In the genomic region with DNA sequence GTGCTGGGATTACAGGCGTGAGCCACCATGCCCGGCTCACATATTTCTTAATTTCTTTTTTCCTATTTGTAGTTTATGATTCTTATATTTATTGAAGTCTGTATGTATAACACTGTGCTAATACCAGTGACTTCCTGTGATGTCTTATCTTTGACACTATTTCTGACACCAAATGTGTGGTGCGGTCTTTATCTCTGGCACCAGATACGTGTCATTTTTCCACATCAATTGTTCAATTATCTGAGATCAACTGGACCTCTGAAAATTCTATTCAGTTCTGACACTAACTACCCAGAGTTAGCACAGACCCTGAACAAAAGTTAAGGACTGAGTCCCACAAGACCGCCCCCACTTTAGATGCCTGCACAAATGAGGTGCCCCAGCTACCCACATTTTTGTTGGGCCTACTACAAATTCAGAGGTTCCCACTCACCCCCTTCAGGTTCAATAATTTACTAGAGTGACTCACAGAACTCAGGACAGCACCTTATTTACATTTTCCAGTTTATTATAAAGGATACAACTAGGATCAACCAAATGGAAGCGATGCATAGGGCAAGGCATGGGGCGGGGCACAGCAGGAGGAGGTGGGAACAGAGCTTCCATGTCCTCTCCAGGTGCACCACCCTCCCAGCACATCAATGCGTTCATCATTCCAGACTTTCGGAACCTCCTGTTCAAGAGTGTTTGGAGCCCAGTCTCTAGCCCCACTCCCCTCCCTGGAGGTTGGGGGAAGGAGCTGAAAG, we compare ENCODE assay signal across 17 cellular contexts. TPM values are rescaled to one million over a fixed set of nuclear protein-coding genes. Genes with fewer than 3 reads are reported as not detected.
A peak's percentile ranks its signal among the peaks of the same experiment; 100 is the strongest.
DNase-seq lines count a peak whose midpoint lies in the region; ATAC-seq and TF ChIP-seq lines count a peak whose summit lies in the region.
"Had no signal": no experiment of that assay in that cellular context is flagged by ENCODE, and none has a peak within 500 bp of the region (broad histone marks: within the 10 kb centered on the region; RNA-seq: fewer than 3 reads in every experiment).

No MANE protein-coding gene starts in this region.

- H3K36me3 Mint-ChIP-seq in activated T-cell treated with anti-CD3 and anti-CD28 coated beads, Interleukin-2, amount 50 U/mL, for 72 hours (ENCODE audit: insufficient read depth in 2 of 2), result no peaks in the 10 kb centered on the region
- H3K36me3 Mint-ChIP-seq in activated T-cell treated with anti-CD3 and anti-CD28 coated beads, Interleukin-2, amount 50 U/mL, for 24 hours (ENCODE audit: low read depth), result peaks cover 5% of the 10 kb centered on the region
- H3K36me3 Mint-ChIP-seq in activated CD4-positive, alpha-beta memory T cell treated with anti-CD3 and anti-CD28 coated beads for 36 hours, result no peaks in the 10 kb centered on the region

- CTCF ChIA-PET in activated CD4-positive, alpha-beta memory T cell treated with anti-CD3 and anti-CD28 coated beads for 36 hours (lab: Charles Lee), result no interaction called here

- peaks cover 7% of the 10 kb centered on the region for H3K4me1 Mint-ChIP-seq in activated T-cell treated with anti-CD3 and anti-CD28 coated beads, Interleukin-2, amount 50 U/mL, for 72 hours (ENCODE audit: low read depth)
- peaks cover 8% of the 10 kb centered on the region for H3K4me1 Mint-ChIP-seq in activated T-cell treated with anti-CD3 and anti-CD28 coated beads, Interleukin-2, amount 50 U/mL, for 24 hours (ENCODE audit: low read depth)
- H3K4me1 Mint-ChIP-seq in activated CD4-positive, alpha-beta memory T cell treated with anti-CD3 and anti-CD28 coated beads for 36 hours (ENCODE audit: low read depth), result peaks cover 5% of the 10 kb centered on the region

- ATAC-seq in activated T-cell treated with anti-CD3 and anti-CD28 coated beads, Interleukin-2, amount 50 U/mL, for 72 hours (replicated peaks in 1 of 2), result no peak
- ATAC-seq in upper lobe of right lung (no peak), HG03432 (IDR thresholded peaks at IDR 0.05; ENCODE audit: unreplicated experiment) (no peak)

- intact Hi-C loops in activated CD4-positive, alpha-beta memory T cell treated with anti-CD3 and anti-CD28 coated beads for 36 hours (cut with micrococcal nuclease), result no loop called here
- intact Hi-C loops in upper lobe of right lung (cut with DNase I), result no loop called here

- H3K4me3 ChIP-seq in upper lobe of right lung, result no peak overlapping the region
- H3K4me3 ChIP-seq: HAP-1, PC-9 had no signal

- H3K9me3 ChIP-seq in upper lobe of right lung, result no peaks in the 10 kb centered on the region
- H3K9me3 ChIP-seq: Caco-2, HAP-1 had no signal

- no peaks in the 10 kb centered on the region for H3K36me3 ChIP-seq in upper lobe of right lung
- H3K36me3 ChIP-seq: HAP-1 had no signal

- H3K27me3 Mint-ChIP-seq in activated T-cell treated with anti-CD3 and anti-CD28 coated beads, Interleukin-2, amount 50 U/mL, for 72 hours (ENCODE audit: low read depth), result no peaks in the 10 kb centered on the region
- no peaks in the 10 kb centered on the region for H3K27me3 Mint-ChIP-seq in activated T-cell treated with anti-CD3 and anti-CD28 coated beads, Interleukin-2, amount 50 U/mL, for 24 hours
- no peaks in the 10 kb centered on the region for H3K27me3 Mint-ChIP-seq in activated CD4-positive, alpha-beta memory T cell treated with anti-CD3 and anti-CD28 coated beads for 36 hours

- H3K27ac Mint-ChIP-seq in activated T-cell treated with anti-CD3 and anti-CD28 coated beads, Interleukin-2, amount 50 U/mL, for 72 hours, result peak overlapping the region; percentile 84
- no peak overlapping the region for H3K27ac Mint-ChIP-seq in activated T-cell treated with anti-CD3 and anti-CD28 coated beads, Interleukin-2, amount 50 U/mL, for 24 hours
- peak overlapping the region; percentile 28 for H3K27ac Mint-ChIP-seq in activated CD4-positive, alpha-beta memory T cell treated with anti-CD3 and anti-CD28 coated beads for 36 hours

- no peaks in the 10 kb centered on the region for H3K9me3 Mint-ChIP-seq in activated T-cell treated with anti-CD3 and anti-CD28 coated beads, Interleukin-2, amount 50 U/mL, for 72 hours
- H3K9me3 Mint-ChIP-seq in activated T-cell treated with anti-CD3 and anti-CD28 coated beads, Interleukin-2, amount 50 U/mL, for 24 hours, result no peaks in the 10 kb centered on the region
- no peaks in the 10 kb centered on the region for H3K9me3 Mint-ChIP-seq in activated CD4-positive, alpha-beta memory T cell treated with anti-CD3 and anti-CD28 coated beads for 36 hours

- peak overlapping the region; percentile 6 for H3K27ac ChIP-seq in upper lobe of right lung
- H3K27ac ChIP-seq: PC-9 had no signal

- DNase-seq in activated T-cell treated with anti-CD3 and anti-CD28 coated beads, Interleukin-2, amount 50 U/mL, for 72 hours, result no peak
- no peak for DNase-seq in activated T-cell treated with anti-CD3 and anti-CD28 coated beads, Interleukin-2, amount 50 U/mL, for 24 hours
- DNase-seq in activated CD4-positive, alpha-beta memory T cell treated with anti-CD3 and anti-CD28 coated beads for 36 hours, result no peak
- DNase-seq in kidney tubule cell (ENCODE audit: low spot score) (peak; percentile 28), upper lobe of right lung (no peak), GM10266 (ENCODE audit: extremely low spot score) (no peak)
- no peak for DNase-seq in stimulated activated CD4-positive, alpha-beta T cell treated with anti-CD3 and anti-CD28 coated beads, Interleukin-15, amount 100 ng/mL, for 24 hours
- DNase-seq: C1 segment of cervical spinal cord, Caco-2, KBM-7, NCI-H1105, NCI-H1694 treated with DMSO at 0.1 percent for 48 hours, NCI-H345, NCI-H526 treated with DMSO at 0.1 percent for 48 hours, PC-9 had no signal

- POLR2A ChIA-PET in activated CD4-positive, alpha-beta memory T cell treated with anti-CD3 and anti-CD28 coated beads for 36 hours (lab: Charles Lee), result no interaction called here

- H3K4me3 Mint-ChIP-seq in activated T-cell treated with anti-CD3 and anti-CD28 coated beads, Interleukin-2, amount 50 U/mL, for 72 hours, result no peak overlapping the region
- H3K4me3 Mint-ChIP-seq in activated T-cell treated with anti-CD3 and anti-CD28 coated beads, Interleukin-2, amount 50 U/mL, for 24 hours, result no peak overlapping the region
- no peak overlapping the region for H3K4me3 Mint-ChIP-seq in activated CD4-positive, alpha-beta memory T cell treated with anti-CD3 and anti-CD28 coated beads for 36 hours

- no peaks in the 10 kb centered on the region for H3K27me3 ChIP-seq in upper lobe of right lung

- TF ChIP-seq CTCF in upper lobe of right lung (IDR thresholded peaks at IDR 0.05), result no peak
- TF ChIP-seq CTCF in GM10266 (IDR thresholded peaks at IDR 0.05; ENCODE audit: control insufficient read depth, insufficient read depth, low read depth, missing control alignments), result no peak

- no peaks in the 10 kb centered on the region for H3K4me1 ChIP-seq in upper lobe of right lung
- H3K4me1 ChIP-seq: Caco-2, HAP-1 had no signal

RNA-seq across cellular contexts. Expression of gene SRSF9, which starts 11.6 kb away (rescaled TPM):
- 100 to 1,000 TPM; 158 to 165 TPM for total RNA-seq in activated T-cell treated with anti-CD3 and anti-CD28 coated beads, Interleukin-2, amount 50 U/mL, for 72 hours
- total RNA-seq in activated CD4-positive, alpha-beta memory T cell treated with anti-CD3 and anti-CD28 coated beads for 36 hours, result 100 to 1,000 TPM; 218 to 221 TPM
- total RNA-seq in upper lobe of right lung, result 116 TPM

RNA-seq across cellular contexts. Expression of gene DYNLL1, which starts 14.7 kb away (rescaled TPM):
- 100 to 1,000 TPM; 115 to 119 TPM for total RNA-seq in activated T-cell treated with anti-CD3 and anti-CD28 coated beads, Interleukin-2, amount 50 U/mL, for 72 hours
- total RNA-seq in activated CD4-positive, alpha-beta memory T cell treated with anti-CD3 and anti-CD28 coated beads for 36 hours, result 100 to 1,000 TPM; 176 to 184 TPM
- 242 TPM for total RNA-seq in upper lobe of right lung

RNA-seq across cellular contexts. Expression of gene GATC, which starts 35.0 kb away (rescaled TPM):
- 10 to 100 TPM; 29.4 to 37.9 TPM for total RNA-seq in activated T-cell treated with anti-CD3 and anti-CD28 coated beads, Interleukin-2, amount 50 U/mL, for 72 hours
- 10 to 100 TPM; 35.1 to 37.1 TPM for total RNA-seq in activated CD4-positive, alpha-beta memory T cell treated with anti-CD3 and anti-CD28 coated beads for 36 hours
- 29.3 TPM for total RNA-seq in upper lobe of right lung

RNA-seq across cellular contexts. Expression of gene TRIAP1, which starts 35.0 kb away (rescaled TPM):
- 10 to 100 TPM; 44.5 to 68.0 TPM for total RNA-seq in activated T-cell treated with anti-CD3 and anti-CD28 coated beads, Interleukin-2, amount 50 U/mL, for 72 hours
- total RNA-seq in activated CD4-positive, alpha-beta memory T cell treated with anti-CD3 and anti-CD28 coated beads for 36 hours, result 10 to 100 TPM; 32.2 to 34.6 TPM
- 21.1 TPM for total RNA-seq in upper lobe of right lung

RNA-seq across cellular contexts. Expression of gene COX6A1, which starts 43.3 kb away (rescaled TPM):
- total RNA-seq in activated T-cell treated with anti-CD3 and anti-CD28 coated beads, Interleukin-2, amount 50 U/mL, for 72 hours, result 100 to 1,000 TPM; 282 to 295 TPM
- 100 to 1,000 TPM; 474 to 478 TPM for total RNA-seq in activated CD4-positive, alpha-beta memory T cell treated with anti-CD3 and anti-CD28 coated beads for 36 hours
- 258 TPM for total RNA-seq in upper lobe of right lung
